ENCODE assay signal across 13 cellular contexts in the genomic region with DNA sequence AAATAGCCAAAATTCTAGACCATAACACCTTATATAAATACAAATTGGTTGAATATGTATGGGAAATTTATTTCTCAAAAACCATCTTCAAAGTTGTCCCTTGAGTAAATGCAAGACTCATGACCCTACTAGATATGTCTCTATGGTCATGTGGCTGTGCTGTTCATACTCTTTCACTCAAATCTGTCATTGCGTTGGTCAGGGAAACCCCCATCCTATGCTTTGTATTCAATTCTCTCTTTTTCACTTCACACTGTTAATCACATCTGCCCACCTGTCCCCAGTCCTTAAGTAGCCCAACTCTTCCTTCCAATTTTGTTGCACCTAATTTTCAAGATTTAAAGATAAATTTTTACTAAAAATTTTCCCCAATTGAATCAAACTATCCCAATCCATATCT. TPM values are rescaled to one million over a fixed set of nuclear protein-coding genes. Genes with fewer than 3 reads are reported as not detected.
DNase-seq lines count a peak whose midpoint lies in the region; ATAC-seq, FAIRE-seq and TF ChIP-seq lines count a peak whose summit lies in the region.
"Had no signal": no experiment of that assay in that cellular context is flagged by ENCODE, and none has a peak within 500 bp of the region (broad histone marks: within the 10 kb centered on the region; RNA-seq: fewer than 3 reads in every experiment).

No MANE protein-coding gene starts in this region.

- no peaks in the 10 kb centered on the region for H3K4me1 Mint-ChIP-seq in Caco-2 (ENCODE audit: low read depth, unreplicated experiment)

- intact Hi-C loops in Caco-2 (cut with micrococcal nuclease; ENCODE audit: unreplicated experiment): no loop called here
- intact Hi-C loops in thyroid gland (cut with DNase I): no loop called here

- no peak for TF ChIP-seq CTCF in Caco-2 (IDR thresholded peaks at IDR 0.05; ENCODE audit: insufficient read depth in 1 of 2, low read depth in 1 of 2, low read length in 1 of 2, severe bottlenecking in 1 of 2, unreplicated experiment in 1 of 2)
- no peak for TF ChIP-seq CTCF in thyroid gland (IDR thresholded peaks at IDR 0.05)

- CTCF ChIA-PET in Caco-2 (lab: Charles Lee): no interaction called here

- ATAC-seq in GM18517 (IDR thresholded peaks at IDR 0.05; ENCODE audit: unreplicated experiment) (peak; percentile 99), GM19463 (IDR thresholded peaks at IDR 0.05; ENCODE audit: unreplicated experiment) (peak; percentile 98), HG02870 (IDR thresholded peaks at IDR 0.05; ENCODE audit: unreplicated experiment) (peak; percentile 100), HG03520 (IDR thresholded peaks at IDR 0.05; ENCODE audit: unreplicated experiment) (peak; percentile 98)

- H3K27me3 Mint-ChIP-seq in Caco-2 (ENCODE audit: insufficient read depth, unreplicated experiment): peaks cover 7% of the 10 kb centered on the region

- whole genome bisulfite sequencing in thyroid gland, 2 donors: 85 to 90% methylated on average over 1 of the region's 1 CpG

- DNase-seq in COR-L47 (lab: John Stamatoyannopoulos, UW) (no peak), Caco-2 (no peak), GM19239 (ENCODE audit: insufficient read length, low spot score) (no peak), thyroid gland (no peak)
- DNase-seq: activated naive CD4-positive, alpha-beta T cell treated with Interleukin-2 at 50 U/mL for 16 hours; NCI-H510A; SIG-M5 had no signal

- no peaks in the 10 kb centered on the region for H3K4me1 ChIP-seq in Caco-2
- H3K4me1 ChIP-seq in thyroid gland: no peaks in the 10 kb centered on the region

- H3K36me3 Mint-ChIP-seq in Caco-2 (ENCODE audit: insufficient read depth, unreplicated experiment): no peaks in the 10 kb centered on the region

- H3K4me3 ChIP-seq in Caco-2 (ENCODE audit: low read depth, low read length): no peak overlapping the region
- H3K4me3 ChIP-seq in thyroid gland (replicated peaks in 1 of 3): no peak overlapping the region

- H3K9me3 ChIP-seq in Caco-2 (no peaks in the 10 kb centered on the region), thyroid gland (no peaks in the 10 kb centered on the region)
- H3K9me3 ChIP-seq: neutrophil had no signal

- no peak overlapping the region for H3K27ac ChIP-seq in thyroid gland
- H3K27ac ChIP-seq: neutrophil, VCaP had no signal

- no peak overlapping the region for H3K4me3 Mint-ChIP-seq in Caco-2 (ENCODE audit: unreplicated experiment)

- no peak overlapping the region for H3K27ac Mint-ChIP-seq in Caco-2 (ENCODE audit: unreplicated experiment)

- no TSS peak for BruUV-seq in Caco-2 (replicated peaks; lab: Mats Ljungman, UMichigan)

- TF ChIP-seq POLR2A in thyroid gland (IDR thresholded peaks at IDR 0.05): no peak

- H3K27me3 ChIP-seq in Caco-2 (replicated peaks; ENCODE audit: control insufficient read depth, insufficient read depth, low read length) (no peaks in the 10 kb centered on the region; the same call in 1 of the 2 replicates), thyroid gland (no peaks in the 10 kb centered on the region)
- H3K27me3 ChIP-seq: neutrophil had no signal

- H3K36me3 ChIP-seq in Caco-2 (ENCODE audit: control insufficient read depth, insufficient read depth, low read length) (no peaks in the 10 kb centered on the region), thyroid gland (no peaks in the 10 kb centered on the region)
- H3K36me3 ChIP-seq: neutrophil had no signal

- FAIRE-seq in GM19239 (lab: Jason Lieb, UNC): no peak

- POLR2A ChIA-PET in Caco-2 (lab: Charles Lee): no interaction called here

- H3K9me3 Mint-ChIP-seq in Caco-2 (ENCODE audit: unreplicated experiment): no peaks in the 10 kb centered on the region

RNA-seq across cellular contexts. Expression of a gene that starts 51.0 kb away (rescaled TPM):
- total RNA-seq in Caco-2 (2022) (1,111 and 1,154 TPM in 2 replicates), thyroid gland (1,000 to 10,000 TPM in 3 of 4 donors, 100 to 1,000 TPM in 1; 790 to 1,916 (median 1,660) TPM)
